ENCODE assay signal across 1 cellular context in the genomic region with DNA sequence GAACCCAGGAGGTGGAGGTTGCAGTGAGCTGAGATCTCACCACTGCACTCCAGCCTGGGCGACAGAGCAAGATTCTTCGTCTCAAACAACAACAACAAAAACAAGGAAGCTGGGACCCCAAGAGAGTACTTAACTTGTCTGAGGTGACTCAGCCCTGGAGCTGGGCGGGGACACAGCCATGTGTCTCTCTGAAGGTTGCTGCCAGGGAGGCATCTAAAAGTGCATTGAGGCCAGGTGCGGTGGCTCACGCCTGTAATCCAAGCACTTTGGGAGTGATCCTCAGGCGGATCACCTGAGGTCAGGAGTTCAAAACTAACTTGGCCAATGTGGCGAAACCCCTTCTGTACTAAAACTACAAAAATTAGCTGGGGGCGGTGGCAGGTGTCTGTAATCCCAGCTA.
TF ChIP-seq lines count a peak whose summit lies in the region.

No MANE protein-coding gene starts in this region.

TF ChIP-seq in SK-N-SH, 30 proteins besides CTCF, POLR2A, EP300 and RAD21 (continued from another document):
- no peak for TF ChIP-seq PBX3 (IDR thresholded peaks at IDR 0.05)
- no peak for TF ChIP-seq JUND (IDR thresholded peaks at IDR 0.05)
